In genomic region chr15:92903956-92904831, GRCh38 we compare ENCODE assay signal across 1 cellular context.
TF ChIP-seq lines count a peak whose summit lies in the region.

No MANE protein-coding gene starts in this region.

TF ChIP-seq in K562, 482 proteins besides CTCF, POLR2A, EP300 and RAD21 (continued from another document and continues in another):
- TF ChIP-seq, protein P1, sequence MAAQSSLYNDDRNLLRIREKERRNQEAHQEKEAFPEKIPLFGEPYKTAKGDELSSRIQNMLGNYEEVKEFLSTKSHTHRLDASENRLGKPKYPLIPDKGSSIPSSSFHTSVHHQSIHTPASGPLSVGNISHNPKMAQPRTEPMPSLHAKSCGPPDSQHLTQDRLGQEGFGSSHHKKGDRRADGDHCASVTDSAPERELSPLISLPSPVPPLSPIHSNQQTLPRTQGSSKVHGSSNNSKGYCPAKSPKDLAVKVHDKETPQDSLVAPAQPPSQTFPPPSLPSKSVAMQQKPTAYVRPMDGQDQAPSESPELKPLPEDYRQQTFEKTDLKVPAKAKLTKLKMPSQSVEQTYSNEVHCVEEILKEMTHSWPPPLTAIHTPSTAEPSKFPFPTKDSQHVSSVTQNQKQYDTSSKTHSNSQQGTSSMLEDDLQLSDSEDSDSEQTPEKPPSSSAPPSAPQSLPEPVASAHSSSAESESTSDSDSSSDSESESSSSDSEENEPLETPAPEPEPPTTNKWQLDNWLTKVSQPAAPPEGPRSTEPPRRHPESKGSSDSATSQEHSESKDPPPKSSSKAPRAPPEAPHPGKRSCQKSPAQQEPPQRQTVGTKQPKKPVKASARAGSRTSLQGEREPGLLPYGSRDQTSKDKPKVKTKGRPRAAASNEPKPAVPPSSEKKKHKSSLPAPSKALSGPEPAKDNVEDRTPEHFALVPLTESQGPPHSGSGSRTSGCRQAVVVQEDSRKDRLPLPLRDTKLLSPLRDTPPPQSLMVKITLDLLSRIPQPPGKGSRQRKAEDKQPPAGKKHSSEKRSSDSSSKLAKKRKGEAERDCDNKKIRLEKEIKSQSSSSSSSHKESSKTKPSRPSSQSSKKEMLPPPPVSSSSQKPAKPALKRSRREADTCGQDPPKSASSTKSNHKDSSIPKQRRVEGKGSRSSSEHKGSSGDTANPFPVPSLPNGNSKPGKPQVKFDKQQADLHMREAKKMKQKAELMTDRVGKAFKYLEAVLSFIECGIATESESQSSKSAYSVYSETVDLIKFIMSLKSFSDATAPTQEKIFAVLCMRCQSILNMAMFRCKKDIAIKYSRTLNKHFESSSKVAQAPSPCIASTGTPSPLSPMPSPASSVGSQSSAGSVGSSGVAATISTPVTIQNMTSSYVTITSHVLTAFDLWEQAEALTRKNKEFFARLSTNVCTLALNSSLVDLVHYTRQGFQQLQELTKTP (IDR thresholded peaks at IDR 0.05; ENCODE audit: low read depth in 1 of 2, partially characterized antibody in 2 of 2) = peak; percentile 79 to 93
- no peak for TF ChIP-seq ID3 (CRISPR knock-in tag; IDR thresholded peaks at IDR 0.05)
- peak; percentile 93 for TF ChIP-seq ID3 (tag; IDR thresholded peaks at IDR 0.05)
- TF ChIP-seq ZNF668 (CRISPR knock-in tag; IDR thresholded peaks at IDR 0.05) = 0 out of 2 replicates have a peak, but pooled peaks have one; percentile 24
- no peak for TF ChIP-seq HDAC6 (IDR thresholded peaks at IDR 0.05; ENCODE audit: low read depth, low read length)
- peak in 1 of 2 experiments; percentile 32; a peak in 2 of 4 replicates for TF ChIP-seq ARNT (IDR thresholded peaks at IDR 0.05)
- TF ChIP-seq BACH1 (tag; IDR thresholded peaks at IDR 0.05) = peak; percentile 33; the same call in 1 of the 2 replicates
- TF ChIP-seq CCAR2 (IDR thresholded peaks at IDR 0.05; ENCODE audit: low read depth, low read length) = no peak
- peak; percentile 89 for TF ChIP-seq ZBED1 (IDR thresholded peaks at IDR 0.05)
- TF ChIP-seq HDAC8 (tag; IDR thresholded peaks at IDR 0.05) = peak; percentile 84; the same call in 1 of the 2 replicates
- no peak for TF ChIP-seq CREB5 (CRISPR knock-in tag; IDR thresholded peaks at IDR 0.05)
- TF ChIP-seq, protein P2, sequence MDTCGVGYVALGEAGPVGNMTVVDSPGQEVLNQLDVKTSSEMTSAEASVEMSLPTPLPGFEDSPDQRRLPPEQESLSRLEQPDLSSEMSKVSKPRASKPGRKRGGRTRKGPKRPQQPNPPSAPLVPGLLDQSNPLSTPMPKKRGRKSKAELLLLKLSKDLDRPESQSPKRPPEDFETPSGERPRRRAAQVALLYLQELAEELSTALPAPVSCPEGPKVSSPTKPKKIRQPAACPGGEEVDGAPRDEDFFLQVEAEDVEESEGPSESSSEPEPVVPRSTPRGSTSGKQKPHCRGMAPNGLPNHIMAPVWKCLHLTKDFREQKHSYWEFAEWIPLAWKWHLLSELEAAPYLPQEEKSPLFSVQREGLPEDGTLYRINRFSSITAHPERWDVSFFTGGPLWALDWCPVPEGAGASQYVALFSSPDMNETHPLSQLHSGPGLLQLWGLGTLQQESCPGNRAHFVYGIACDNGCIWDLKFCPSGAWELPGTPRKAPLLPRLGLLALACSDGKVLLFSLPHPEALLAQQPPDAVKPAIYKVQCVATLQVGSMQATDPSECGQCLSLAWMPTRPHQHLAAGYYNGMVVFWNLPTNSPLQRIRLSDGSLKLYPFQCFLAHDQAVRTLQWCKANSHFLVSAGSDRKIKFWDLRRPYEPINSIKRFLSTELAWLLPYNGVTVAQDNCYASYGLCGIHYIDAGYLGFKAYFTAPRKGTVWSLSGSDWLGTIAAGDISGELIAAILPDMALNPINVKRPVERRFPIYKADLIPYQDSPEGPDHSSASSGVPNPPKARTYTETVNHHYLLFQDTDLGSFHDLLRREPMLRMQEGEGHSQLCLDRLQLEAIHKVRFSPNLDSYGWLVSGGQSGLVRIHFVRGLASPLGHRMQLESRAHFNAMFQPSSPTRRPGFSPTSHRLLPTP (IDR thresholded peaks at IDR 0.05; ENCODE audit: borderline replicate concordance, extremely low read depth, insufficient read length) = no peak
- peak; percentile 86 for TF ChIP-seq KHSRP (IDR thresholded peaks at IDR 0.05)
- TF ChIP-seq NR3C1 (CRISPR knock-in tag; IDR thresholded peaks at IDR 0.05) = no peak
- TF ChIP-seq, protein P3, sequence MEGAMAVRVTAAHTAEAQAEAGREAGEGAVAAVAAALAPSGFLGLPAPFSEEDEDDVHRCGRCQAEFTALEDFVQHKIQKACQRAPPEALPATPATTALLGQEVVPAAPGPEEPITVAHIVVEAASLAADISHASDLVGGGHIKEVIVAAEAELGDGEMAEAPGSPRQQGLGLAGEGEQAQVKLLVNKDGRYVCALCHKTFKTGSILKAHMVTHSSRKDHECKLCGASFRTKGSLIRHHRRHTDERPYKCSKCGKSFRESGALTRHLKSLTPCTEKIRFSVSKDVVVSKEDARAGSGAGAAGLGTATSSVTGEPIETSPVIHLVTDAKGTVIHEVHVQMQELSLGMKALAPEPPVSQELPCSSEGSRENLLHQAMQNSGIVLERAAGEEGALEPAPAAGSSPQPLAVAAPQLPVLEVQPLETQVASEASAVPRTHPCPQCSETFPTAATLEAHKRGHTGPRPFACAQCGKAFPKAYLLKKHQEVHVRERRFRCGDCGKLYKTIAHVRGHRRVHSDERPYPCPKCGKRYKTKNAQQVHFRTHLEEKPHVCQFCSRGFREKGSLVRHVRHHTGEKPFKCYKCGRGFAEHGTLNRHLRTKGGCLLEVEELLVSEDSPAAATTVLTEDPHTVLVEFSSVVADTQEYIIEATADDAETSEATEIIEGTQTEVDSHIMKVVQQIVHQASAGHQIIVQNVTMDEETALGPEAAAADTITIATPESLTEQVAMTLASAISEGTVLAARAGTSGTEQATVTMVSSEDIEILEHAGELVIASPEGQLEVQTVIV (CRISPR knock-in tag; IDR thresholded peaks at IDR 0.05; ENCODE audit: borderline replicate concordance) = no peak
- TF ChIP-seq ZNF764 (CRISPR knock-in tag; IDR thresholded peaks at IDR 0.05; ENCODE audit: low read depth) = no peak
- peak; percentile 70; the same call in 1 of the 2 replicates for TF ChIP-seq EGR1 (conservative IDR thresholded peaks at IDR 0.05)
- TF ChIP-seq FOXA3 (CRISPR knock-in tag; conservative IDR thresholded peaks at IDR 0.05 in 1 of 2, IDR thresholded peaks at IDR 0.05 in 1 of 2) = peak; percentile 57 to 88; a peak in 3 of 4 replicates
- TF ChIP-seq ETV1 (tag; conservative IDR thresholded peaks at IDR 0.05; ENCODE audit: low read depth) = peak; percentile 76; the same call in 1 of the 2 replicates
- TF ChIP-seq L3MBTL2 (IDR thresholded peaks at IDR 0.05) = peak; percentile 59; the same call in 1 of the 2 replicates
- TF ChIP-seq TARDBP (IDR thresholded peaks at IDR 0.05) = peak; percentile 81; the same call in 1 of the 2 replicates
- no peak for TF ChIP-seq FOXK1 (CRISPR knock-in tag; IDR thresholded peaks at IDR 0.05; ENCODE audit: borderline replicate concordance)
- TF ChIP-seq GABPB2 (CRISPR knock-in tag; conservative IDR thresholded peaks at IDR 0.05) = no peak
- no peak for TF ChIP-seq ZNF512 (tag; IDR thresholded peaks at IDR 0.05)
- TF ChIP-seq SMARCA5 (IDR thresholded peaks at IDR 0.05) = no peak
- TF ChIP-seq, protein P4, sequence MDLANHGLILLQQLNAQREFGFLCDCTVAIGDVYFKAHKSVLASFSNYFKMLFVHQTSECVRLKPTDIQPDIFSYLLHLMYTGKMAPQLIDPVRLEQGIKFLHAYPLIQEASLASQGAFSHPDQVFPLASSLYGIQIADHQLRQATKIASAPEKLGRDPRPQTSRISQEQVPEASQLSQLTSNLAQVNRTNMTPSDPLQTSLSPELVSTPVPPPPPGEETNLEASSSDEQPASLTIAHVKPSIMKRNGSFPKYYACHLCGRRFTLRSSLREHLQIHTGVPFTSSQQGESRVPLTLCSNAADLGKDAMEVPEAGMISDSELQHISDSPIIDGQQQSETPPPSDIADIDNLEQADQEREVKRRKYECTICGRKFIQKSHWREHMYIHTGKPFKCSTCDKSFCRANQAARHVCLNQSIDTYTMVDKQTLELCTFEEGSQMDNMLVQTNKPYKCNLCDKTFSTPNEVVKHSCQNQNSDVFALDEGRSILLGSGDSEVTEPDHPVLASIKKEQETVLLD (IDR thresholded peaks at IDR 0.05) = peak; percentile 92
- no peak for TF ChIP-seq E2F4 (CRISPR knock-in tag; IDR thresholded peaks at IDR 0.05; ENCODE audit: low read depth)
- TF ChIP-seq ZNF507 (tag; conservative IDR thresholded peaks at IDR 0.05) = no peak
- peak; percentile 90 for TF ChIP-seq POLR2H (tag; IDR thresholded peaks at IDR 0.05; ENCODE audit: low read depth)
- no peak for TF ChIP-seq RBM15 (IDR thresholded peaks at IDR 0.05; ENCODE audit: insufficient read depth, low read length)
- TF ChIP-seq TRIM24 (IDR thresholded peaks at IDR 0.05) = peak in 1 of 2 experiments; percentile 82; a peak in 2 of 4 replicates
- TF ChIP-seq SMARCB1 (IDR thresholded peaks at IDR 0.05; ENCODE audit: insufficient read length, low read depth) = no peak
- TF ChIP-seq POLR2AphosphoS2 (IDR thresholded peaks at IDR 0.05; ENCODE audit: low read length) = peak; percentile 99
- peak; percentile 28; the same call in 1 of the 2 replicates for TF ChIP-seq STAT5A (IDR thresholded peaks at IDR 0.05; ENCODE audit: borderline replicate concordance, low read length)
- no peak for TF ChIP-seq PHF20 (IDR thresholded peaks at IDR 0.05; ENCODE audit: partially characterized antibody)
- TF ChIP-seq HOXB6 (CRISPR knock-in tag; IDR thresholded peaks at IDR 0.05; ENCODE audit: borderline replicate concordance) = no peak
- no peak for TF ChIP-seq PCBP1 (IDR thresholded peaks at IDR 0.05; ENCODE audit: low read depth, low read length, poor library complexity, severe bottlenecking)
- no peak for TF ChIP-seq IRF2 (CRISPR knock-in tag; IDR thresholded peaks at IDR 0.05)
- no peak; the same call in 1 of the 2 replicates for TF ChIP-seq SPI1 (IDR thresholded peaks at IDR 0.05; ENCODE audit: borderline replicate concordance, low read depth, low read length)
- TF ChIP-seq ZNF184 (CRISPR knock-in tag; IDR thresholded peaks at IDR 0.05) = no peak
- no peak for TF ChIP-seq ZNF282 (CRISPR knock-in tag; IDR thresholded peaks at IDR 0.05)
- peak; percentile 91 for TF ChIP-seq ZNF644 (tag; IDR thresholded peaks at IDR 0.05; ENCODE audit: low read depth)
- no peak for TF ChIP-seq BDP1 (IDR thresholded peaks at IDR 0.05; ENCODE audit: insufficient read depth, insufficient read length)
- TF ChIP-seq CREBBP (IDR thresholded peaks at IDR 0.05; ENCODE audit: low read depth, low read length) = no peak
- TF ChIP-seq, protein P5, sequence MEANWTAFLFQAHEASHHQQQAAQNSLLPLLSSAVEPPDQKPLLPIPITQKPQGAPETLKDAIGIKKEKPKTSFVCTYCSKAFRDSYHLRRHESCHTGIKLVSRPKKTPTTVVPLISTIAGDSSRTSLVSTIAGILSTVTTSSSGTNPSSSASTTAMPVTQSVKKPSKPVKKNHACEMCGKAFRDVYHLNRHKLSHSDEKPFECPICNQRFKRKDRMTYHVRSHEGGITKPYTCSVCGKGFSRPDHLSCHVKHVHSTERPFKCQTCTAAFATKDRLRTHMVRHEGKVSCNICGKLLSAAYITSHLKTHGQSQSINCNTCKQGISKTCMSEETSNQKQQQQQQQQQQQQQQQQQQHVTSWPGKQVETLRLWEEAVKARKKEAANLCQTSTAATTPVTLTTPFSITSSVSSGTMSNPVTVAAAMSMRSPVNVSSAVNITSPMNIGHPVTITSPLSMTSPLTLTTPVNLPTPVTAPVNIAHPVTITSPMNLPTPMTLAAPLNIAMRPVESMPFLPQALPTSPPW (CRISPR knock-in tag; IDR thresholded peaks at IDR 0.05) = peak; percentile 94
- TF ChIP-seq FOXO4 (CRISPR knock-in tag; IDR thresholded peaks at IDR 0.05) = peak; percentile 58; the same call in 1 of the 2 replicates
- TF ChIP-seq KDM4B (IDR thresholded peaks at IDR 0.05; ENCODE audit: borderline replicate concordance in 2 of 2, low read depth in 1 of 2) = peak in 1 of 2 experiments; percentile 69; a peak in 1 of 4 replicates
- TF ChIP-seq MYBL2 (IDR thresholded peaks at IDR 0.05; ENCODE audit: low read depth) = peak; percentile 80
- no peak for TF ChIP-seq MYBL2 (CRISPR knock-in tag; IDR thresholded peaks at IDR 0.05; ENCODE audit: borderline replicate concordance)
